Comparison of ENCODE assay signal across 25 cellular contexts in genomic region chr1:47411441-47411840, GRCh38. TPM values are rescaled to one million over a fixed set of nuclear protein-coding genes. Genes with fewer than 3 reads are reported as not detected.
A peak's percentile ranks its signal among the peaks of the same experiment; 100 is the strongest.
DNase-seq lines count a peak whose midpoint lies in the region; ATAC-seq lines count a peak whose summit lies in the region.
"Had no signal": no experiment of that assay in that cellular context is flagged by ENCODE, and none has a peak within 500 bp of the region (broad histone marks: within the 10 kb centered on the region; RNA-seq: fewer than 3 reads in every experiment).

No MANE protein-coding gene starts in this region.

- no peak for ATAC-seq in left ventricle myocardium superior
- ATAC-seq: heart left ventricle, left lobe of liver, psoas muscle, SK-N-SH treated with all-trans-retinoic acid at 6 μM for 48 hours had no signal

- peak; percentile 49 for DNase-seq in AG08395 (ENCODE audit: low spot score)
- peak; percentile 58 for DNase-seq in GM03348 (ENCODE audit: low spot score)
- peak; percentile 10 for DNase-seq in RPMI7951 (ENCODE audit: low read depth)
- DNase-seq in iris pigment epithelial cell (ENCODE audit: low read depth), result peak; percentile 49
- no peak for DNase-seq in NOMO-1 (lab: John Stamatoyannopoulos, UW; ENCODE audit: unreplicated experiment in 2 of 2)
- no peak for DNase-seq in left ventricle myocardium superior
- DNase-seq in OCI-M1 (lab: John Stamatoyannopoulos, UW), result no peak
- DNase-seq in HUDEP-2 (lab: John Stamatoyannopoulos, UW; ENCODE audit: unreplicated experiment in 76 of 76), result no peak
- DNase-seq: activated CD4-positive, alpha-beta T cell treated with anti-CD3 and anti-CD28 coated beads, Interleukin-2, amount 50 U/mL, for 1 hour; activated naive CD4-positive, alpha-beta T cell treated with anti-CD3 and anti-CD28 coated beads for 36 hours; central memory CD4-positive, alpha-beta T cell; DND-41; dorsolateral prefrontal cortex; H9; heart left ventricle; MG63; naive B cell; NCI-H1694 treated with DMSO at 0.1 percent for 48 hours; psoas muscle; WERI-Rb-1 had no signal

- intact Hi-C loops in left ventricle myocardium superior (cut with micrococcal nuclease), result no loop called here

RNA-seq across cellular contexts. Expression of gene FOXE3, which starts 4.6 kb away (rescaled TPM):
- total RNA-seq in RPMI7951 (2014; rRNA removed; shearing (Covaris generic)), result not detected in 2 replicates
- not detected for total RNA-seq in left ventricle myocardium superior
- total RNA-seq: activated naive CD4-positive, alpha-beta T cell treated with anti-CD3 and anti-CD28 coated beads for 36 hours; endothelial cell of umbilical vein; heart left ventricle; left lobe of liver; subcutaneous adipose tissue; urinary bladder had no signal

RNA-seq across cellular contexts. Expression of gene FOXD2, which starts 26.4 kb away (rescaled TPM):
- 0.20 and 0.48 TPM in 2 replicates for total RNA-seq in RPMI7951 (2014; rRNA removed; shearing (Covaris generic))
- not detected for total RNA-seq in left ventricle myocardium superior
- total RNA-seq: H9 had no signal

Comparison
In these comparisons a context has a peak if more than half of its experiments do, and no peak if none do; other contexts are left out.
1. DNase-seq: peak in AG08395 (single experiment), GM03348 (single experiment), RPMI7951 (single experiment) and iris pigment epithelial cell (single experiment); none in NOMO-1 (0 of 2), left ventricle myocardium superior (single experiment), OCI-M1 (single experiment) and HUDEP-2 (0 of 76).